ENCODE assay signal across 1 cellular context in genomic region chr3:112676659-112677234, GRCh38.
TF ChIP-seq lines count a peak whose summit lies in the region.

No MANE protein-coding gene starts in this region.

TF ChIP-seq in GM12878, 131 proteins besides CTCF, POLR2A, EP300 and RAD21 (continued from another document and continues in another):
- peak; percentile 94 for TF ChIP-seq MLLT1 (IDR thresholded peaks at IDR 0.05)
- TF ChIP-seq TCF3 (IDR thresholded peaks at IDR 0.05; ENCODE audit: borderline replicate concordance, insufficient read depth, low read depth, low read length): peak; percentile 96
- no peak for TF ChIP-seq FOS (IDR thresholded peaks at IDR 0.05; ENCODE audit: borderline replicate concordance, extremely low read depth, insufficient read length)
- TF ChIP-seq HDAC6 (IDR thresholded peaks at IDR 0.05; ENCODE audit: unreplicated experiment): no peak
- no peak for TF ChIP-seq WRNIP1 (IDR thresholded peaks at IDR 0.05; ENCODE audit: borderline replicate concordance, low read depth, low read length)
- TF ChIP-seq CBFB (IDR thresholded peaks at IDR 0.05; ENCODE audit: low read depth): peak; percentile 87
- TF ChIP-seq MTA2 (IDR thresholded peaks at IDR 0.05; ENCODE audit: low read depth): peak; percentile 99
- TF ChIP-seq SREBF2 (IDR thresholded peaks at IDR 0.05; ENCODE audit: low read length): no peak
- peak; percentile 99 for TF ChIP-seq FOXM1 (IDR thresholded peaks at IDR 0.05; ENCODE audit: low read depth, low read length)
- TF ChIP-seq ZBTB4 (CRISPR knock-in tag; IDR thresholded peaks at IDR 0.05): no peak
- TF ChIP-seq TCF7 (IDR thresholded peaks at IDR 0.05; ENCODE audit: borderline replicate concordance): peak; percentile 92
- TF ChIP-seq PKNOX1 (IDR thresholded peaks at IDR 0.05): peak; percentile 93
- peak; percentile 95 for TF ChIP-seq SKIL (IDR thresholded peaks at IDR 0.05; ENCODE audit: low read depth, poor library complexity, severe bottlenecking)
- TF ChIP-seq RFX5 (IDR thresholded peaks at IDR 0.05; ENCODE audit: low read depth, low read length): no peak
- peak; percentile 98 for TF ChIP-seq BCL3 (IDR thresholded peaks at IDR 0.05; ENCODE audit: borderline replicate concordance, insufficient read depth, low read depth, low read length, poor library complexity, severe bottlenecking)
- peak; percentile 28; the same call in 1 of the 2 replicates for TF ChIP-seq RAD51 (IDR thresholded peaks at IDR 0.05)
- TF ChIP-seq TBL1XR1 (IDR thresholded peaks at IDR 0.05; ENCODE audit: low read depth, low read length): peak; percentile 97
- TF ChIP-seq IRF5 (IDR thresholded peaks at IDR 0.05; ENCODE audit: borderline replicate concordance): no peak
- TF ChIP-seq ZNF592 (IDR thresholded peaks at IDR 0.05): no peak
- TF ChIP-seq ZNF384 (IDR thresholded peaks at IDR 0.05; ENCODE audit: borderline replicate concordance, low read depth, low read length): no peak
- no peak for TF ChIP-seq ESRRA (IDR thresholded peaks at IDR 0.05; ENCODE audit: low read length)
- TF ChIP-seq CEBPB (IDR thresholded peaks at IDR 0.05; ENCODE audit: borderline replicate concordance in 1 of 2, low read depth in 2 of 2, low read length in 2 of 2): peak in 1 of 2 experiments; percentile 95; a peak in 2 of 4 replicates
- peak; percentile 16 for TF ChIP-seq CUX1 (IDR thresholded peaks at IDR 0.05; ENCODE audit: insufficient replicate concordance, low read depth, low read length)
- peak; percentile 84 for TF ChIP-seq ZSCAN29 (IDR thresholded peaks at IDR 0.05)
- peak; percentile 84; the same call in 1 of the 2 replicates for TF ChIP-seq EZH2 (IDR thresholded peaks at IDR 0.05; ENCODE audit: borderline replicate concordance, control insufficient read depth, low read depth, low read length)
- no peak for TF ChIP-seq ATF3 (IDR thresholded peaks at IDR 0.05; ENCODE audit: borderline replicate concordance, extremely low read depth, low read depth, low read length)
- no peak for TF ChIP-seq ZZZ3 (IDR thresholded peaks at IDR 0.05; ENCODE audit: control insufficient read depth, insufficient read length, low read depth)
- TF ChIP-seq IRF3 (IDR thresholded peaks at IDR 0.05): peak; percentile 51; the same call in 1 of the 2 replicates
- TF ChIP-seq ASH2L (IDR thresholded peaks at IDR 0.05; ENCODE audit: borderline replicate concordance, low read depth): peak; percentile 85; the same call in 1 of the 2 replicates
- no peak for TF ChIP-seq NR2C1 (IDR thresholded peaks at IDR 0.05)
- peak; percentile 99 for TF ChIP-seq RUNX3 (IDR thresholded peaks at IDR 0.05; ENCODE audit: low read length)
- peak; percentile 79 for TF ChIP-seq CREB1 (IDR thresholded peaks at IDR 0.05; ENCODE audit: low read depth)
- peak; percentile 95 for TF ChIP-seq MEF2A (IDR thresholded peaks at IDR 0.05; ENCODE audit: insufficient read depth, low read depth, low read length)
- peak; percentile 63; the same call in 1 of the 2 replicates for TF ChIP-seq ZNF207 (IDR thresholded peaks at IDR 0.05; ENCODE audit: borderline replicate concordance)
